Comparison of ENCODE assay signal across 27 cellular contexts in the genomic region with DNA sequence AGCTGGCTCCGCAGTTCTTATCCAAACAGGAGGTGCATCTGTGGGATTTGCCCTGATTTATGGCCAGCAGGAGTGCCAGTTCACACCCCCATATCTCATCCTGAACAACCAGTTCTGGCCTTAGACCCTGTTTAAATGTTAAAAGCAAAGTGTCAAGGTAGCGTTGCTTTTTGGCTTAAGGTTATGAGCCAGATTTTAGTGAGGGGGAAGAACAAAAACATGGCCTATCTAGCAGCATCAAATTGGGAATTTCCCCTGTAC.
"Had no signal": no experiment of that assay in that cellular context is flagged by ENCODE, and none has a peak within 500 bp of the region (broad histone marks: within the 10 kb centered on the region; RNA-seq: fewer than 3 reads in every experiment).

No MANE protein-coding gene starts in this region.

- H3K4me1 Mint-ChIP-seq: activated CD4-positive, alpha-beta T cell treated with anti-CD3 and anti-CD28 coated beads, Interleukin-2, amount 10 ng/mL, durations not matched to agents 7 days and 5 days; activated naive CD8-positive, alpha-beta T cell treated with anti-CD3 and anti-CD28 coated beads, Interleukin-2, amount 50 U/mL, for 24 hours; brain; central memory CD8-positive, alpha-beta T cell had no signal

- DNase-seq: activated CD4-positive, alpha-beta memory T cell treated with anti-CD3 and anti-CD28 coated beads for 36 hours; activated CD4-positive, alpha-beta T cell treated with anti-CD3 and anti-CD28 coated beads, Interleukin-2, amount 10 ng/mL, durations not matched to agents 7 days and 5 days; activated CD4-positive, CD25-positive, alpha-beta regulatory T cell; activated CD8-positive, alpha-beta memory T cell treated with anti-CD3 and anti-CD28 coated beads, Interleukin-2, amount 50 U/mL, for 48 hours; activated effector memory CD4-positive, alpha-beta T cell treated with anti-CD3 and anti-CD28 coated beads, Interleukin-2, amount 50 U/mL, for 16 hours; activated naive CD4-positive, alpha-beta T cell treated with Interleukin-2 at 50 U/mL for 16 hours; activated naive CD8-positive, alpha-beta T cell treated with anti-CD3 and anti-CD28 coated beads, Interleukin-2, amount 50 U/mL, for 24 hours; activated T-cell treated with anti-CD3 and anti-CD28 coated beads, Interleukin-2, amount 50 U/mL, for 1 hour; KG1; NCI-H1092; NCI-H1417; NCI-H1930; NCI-H2171 treated with DMSO at 0.1 percent for 48 hours; NCI-H345; NCI-H510A treated with DMSO at 0.1 percent for 48 hours; NCI-H69; NK-92 treated with Interleukin-12 subunit alpha and Interleukin-12 subunit beta, amount 100 ng/mL, for 24 hours; OCI-M1; RPMI8226; T-helper 1 cell had no signal

- H3K27ac Mint-ChIP-seq: activated CD4-positive, alpha-beta memory T cell treated with anti-CD3 and anti-CD28 coated beads for 36 hours; activated CD4-positive, alpha-beta T cell treated with anti-CD3 and anti-CD28 coated beads, Interleukin-2, amount 10 ng/mL, durations not matched to agents 7 days and 5 days; activated naive CD4-positive, alpha-beta T cell treated with anti-CD3 and anti-CD28 coated beads, Interleukin-2, amount 50 U/mL, for 72 hours; activated naive CD8-positive, alpha-beta T cell treated with anti-CD3 and anti-CD28 coated beads, Interleukin-2, amount 50 U/mL, for 24 hours; brain had no signal

- H3K9me3 Mint-ChIP-seq: activated CD4-positive, alpha-beta memory T cell treated with anti-CD3 and anti-CD28 coated beads for 36 hours; activated CD4-positive, alpha-beta T cell treated with anti-CD3 and anti-CD28 coated beads, Interleukin-2, amount 10 ng/mL, durations not matched to agents 7 days and 5 days; activated naive CD4-positive, alpha-beta T cell treated with anti-CD3 and anti-CD28 coated beads, Interleukin-2, amount 50 U/mL, for 72 hours; activated naive CD8-positive, alpha-beta T cell treated with anti-CD3 and anti-CD28 coated beads, Interleukin-2, amount 50 U/mL, for 24 hours; brain; central memory CD8-positive, alpha-beta T cell had no signal

- H3K4me3 ChIP-seq: SK-N-MC had no signal

- H3K36me3 Mint-ChIP-seq: activated CD4-positive, alpha-beta memory T cell treated with anti-CD3 and anti-CD28 coated beads for 36 hours; activated naive CD4-positive, alpha-beta T cell treated with anti-CD3 and anti-CD28 coated beads, Interleukin-2, amount 50 U/mL, for 72 hours; brain had no signal

- FAIRE-seq: astrocyte had no signal

- ATAC-seq: activated naive CD8-positive, alpha-beta T cell treated with anti-CD3 and anti-CD28 coated beads, Interleukin-2, amount 50 U/mL, for 24 hours; Panc1; Right ventricle myocardium inferior had no signal

- H3K4me3 Mint-ChIP-seq: activated CD4-positive, alpha-beta memory T cell treated with anti-CD3 and anti-CD28 coated beads for 36 hours; activated CD4-positive, alpha-beta T cell treated with anti-CD3 and anti-CD28 coated beads, Interleukin-2, amount 10 ng/mL, durations not matched to agents 7 days and 5 days; activated naive CD8-positive, alpha-beta T cell treated with anti-CD3 and anti-CD28 coated beads, Interleukin-2, amount 50 U/mL, for 24 hours; brain; central memory CD8-positive, alpha-beta T cell had no signal
